ENCODE assay signal across 1 cellular context in genomic region chr14:74945852-74946658, GRCh38.
A peak's percentile ranks its signal among the peaks of the same experiment; 100 is the strongest.
TF ChIP-seq lines count a peak whose summit lies in the region.

No MANE protein-coding gene starts in this region.

TF ChIP-seq in HepG2, 621 proteins besides CTCF, POLR2A, EP300 and RAD21 (continued from another document and continues in another):
- TF ChIP-seq ZNF136 (CRISPR knock-in tag; IDR thresholded peaks at IDR 0.05; ENCODE audit: low read depth) (no peak), KLF13 (CRISPR knock-in tag; IDR thresholded peaks at IDR 0.05) (no peak), MATR3 (CRISPR knock-in tag; IDR thresholded peaks at IDR 0.05) (no peak), ZNF75D (CRISPR knock-in tag; IDR thresholded peaks at IDR 0.05; ENCODE audit: borderline replicate concordance) (no peak), DPF2 (CRISPR knock-in tag; IDR thresholded peaks at IDR 0.05; ENCODE audit: borderline replicate concordance, low read depth) (no peak; the same call in 1 of the 2 replicates), NFKBIZ (CRISPR knock-in tag; IDR thresholded peaks at IDR 0.05) (no peak), NKX3-1 (CRISPR knock-in tag; IDR thresholded peaks at IDR 0.05) (peak; percentile 94; the same call in 1 of the 2 replicates), RBFOX2 (IDR thresholded peaks at IDR 0.05; ENCODE audit: low read depth, low read length) (no peak), ATF6 (CRISPR knock-in tag; conservative IDR thresholded peaks at IDR 0.05) (no peak), U2AF1 (optimal IDR thresholded peaks at IDR 0.05; ENCODE audit: low read depth, low read length) (no peak), KLF11 (CRISPR knock-in tag; IDR thresholded peaks at IDR 0.05) (no peak), MEIS1 (CRISPR knock-in tag; IDR thresholded peaks at IDR 0.05; ENCODE audit: borderline replicate concordance) (peak; percentile 54; the same call in 1 of the 2 replicates), CSRNP1 (CRISPR knock-in tag; IDR thresholded peaks at IDR 0.05) (no peak), ETS1 (CRISPR knock-in tag; IDR thresholded peaks at IDR 0.05) (no peak), MEF2D (CRISPR knock-in tag; IDR thresholded peaks at IDR 0.05) (peak; percentile 3; the same call in 1 of the 2 replicates), TRIM24 (CRISPR knock-in tag; IDR thresholded peaks at IDR 0.05) (no peak), PHF20 (CRISPR knock-in tag; IDR thresholded peaks at IDR 0.05) (no peak), ZGPAT (CRISPR knock-in tag; IDR thresholded peaks at IDR 0.05) (no peak), HIC2 (CRISPR knock-in tag; IDR thresholded peaks at IDR 0.05; ENCODE audit: low read depth) (no peak), PRDM4 (CRISPR knock-in tag; IDR thresholded peaks at IDR 0.05; ENCODE audit: borderline replicate concordance) (no peak), ZHX1 (CRISPR knock-in tag; IDR thresholded peaks at IDR 0.05; ENCODE audit: low read depth) (no peak), ZMAT3 (CRISPR knock-in tag; conservative IDR thresholded peaks at IDR 0.05) (no peak), PHF8 (CRISPR knock-in tag; IDR thresholded peaks at IDR 0.05) (no peak; the same call in 1 of the 2 replicates), ZNF549 (CRISPR knock-in tag; IDR thresholded peaks at IDR 0.05) (no peak), GTF2F1 (IDR thresholded peaks at IDR 0.05; ENCODE audit: low read length) (no peak), SIN3B (IDR thresholded peaks at IDR 0.05; ENCODE audit: low read length) (no peak)
- TF ChIP-seq, protein P1, sequence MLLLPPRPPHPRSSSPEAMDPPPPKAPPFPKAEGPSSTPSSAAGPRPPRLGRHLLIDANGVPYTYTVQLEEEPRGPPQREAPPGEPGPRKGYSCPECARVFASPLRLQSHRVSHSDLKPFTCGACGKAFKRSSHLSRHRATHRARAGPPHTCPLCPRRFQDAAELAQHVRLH (CRISPR knock-in tag; IDR thresholded peaks at IDR 0.05; ENCODE audit: borderline replicate concordance, low read depth) = no peak
- TF ChIP-seq, protein P2, sequence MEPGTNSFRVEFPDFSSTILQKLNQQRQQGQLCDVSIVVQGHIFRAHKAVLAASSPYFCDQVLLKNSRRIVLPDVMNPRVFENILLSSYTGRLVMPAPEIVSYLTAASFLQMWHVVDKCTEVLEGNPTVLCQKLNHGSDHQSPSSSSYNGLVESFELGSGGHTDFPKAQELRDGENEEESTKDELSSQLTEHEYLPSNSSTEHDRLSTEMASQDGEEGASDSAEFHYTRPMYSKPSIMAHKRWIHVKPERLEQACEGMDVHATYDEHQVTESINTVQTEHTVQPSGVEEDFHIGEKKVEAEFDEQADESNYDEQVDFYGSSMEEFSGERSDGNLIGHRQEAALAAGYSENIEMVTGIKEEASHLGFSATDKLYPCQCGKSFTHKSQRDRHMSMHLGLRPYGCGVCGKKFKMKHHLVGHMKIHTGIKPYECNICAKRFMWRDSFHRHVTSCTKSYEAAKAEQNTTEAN (CRISPR knock-in tag; conservative IDR thresholded peaks at IDR 0.05) = no peak
- TF ChIP-seq, protein P3, sequence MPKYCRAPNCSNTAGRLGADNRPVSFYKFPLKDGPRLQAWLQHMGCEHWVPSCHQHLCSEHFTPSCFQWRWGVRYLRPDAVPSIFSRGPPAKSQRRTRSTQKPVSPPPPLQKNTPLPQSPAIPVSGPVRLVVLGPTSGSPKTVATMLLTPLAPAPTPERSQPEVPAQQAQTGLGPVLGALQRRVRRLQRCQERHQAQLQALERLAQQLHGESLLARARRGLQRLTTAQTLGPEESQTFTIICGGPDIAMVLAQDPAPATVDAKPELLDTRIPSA (CRISPR knock-in tag; IDR thresholded peaks at IDR 0.05; ENCODE audit: borderline replicate concordance) = no peak
- TF ChIP-seq, protein P4, sequence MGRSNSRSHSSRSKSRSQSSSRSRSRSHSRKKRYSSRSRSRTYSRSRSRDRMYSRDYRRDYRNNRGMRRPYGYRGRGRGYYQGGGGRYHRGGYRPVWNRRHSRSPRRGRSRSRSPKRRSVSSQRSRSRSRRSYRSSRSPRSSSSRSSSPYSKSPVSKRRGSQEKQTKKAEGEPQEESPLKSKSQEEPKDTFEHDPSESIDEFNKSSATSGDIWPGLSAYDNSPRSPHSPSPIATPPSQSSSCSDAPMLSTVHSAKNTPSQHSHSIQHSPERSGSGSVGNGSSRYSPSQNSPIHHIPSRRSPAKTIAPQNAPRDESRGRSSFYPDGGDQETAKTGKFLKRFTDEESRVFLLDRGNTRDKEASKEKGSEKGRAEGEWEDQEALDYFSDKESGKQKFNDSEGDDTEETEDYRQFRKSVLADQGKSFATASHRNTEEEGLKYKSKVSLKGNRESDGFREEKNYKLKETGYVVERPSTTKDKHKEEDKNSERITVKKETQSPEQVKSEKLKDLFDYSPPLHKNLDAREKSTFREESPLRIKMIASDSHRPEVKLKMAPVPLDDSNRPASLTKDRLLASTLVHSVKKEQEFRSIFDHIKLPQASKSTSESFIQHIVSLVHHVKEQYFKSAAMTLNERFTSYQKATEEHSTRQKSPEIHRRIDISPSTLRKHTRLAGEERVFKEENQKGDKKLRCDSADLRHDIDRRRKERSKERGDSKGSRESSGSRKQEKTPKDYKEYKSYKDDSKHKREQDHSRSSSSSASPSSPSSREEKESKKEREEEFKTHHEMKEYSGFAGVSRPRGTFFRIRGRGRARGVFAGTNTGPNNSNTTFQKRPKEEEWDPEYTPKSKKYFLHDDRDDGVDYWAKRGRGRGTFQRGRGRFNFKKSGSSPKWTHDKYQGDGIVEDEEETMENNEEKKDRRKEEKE (IDR thresholded peaks at IDR 0.05) = no peak
- TF ChIP-seq, protein P5, sequence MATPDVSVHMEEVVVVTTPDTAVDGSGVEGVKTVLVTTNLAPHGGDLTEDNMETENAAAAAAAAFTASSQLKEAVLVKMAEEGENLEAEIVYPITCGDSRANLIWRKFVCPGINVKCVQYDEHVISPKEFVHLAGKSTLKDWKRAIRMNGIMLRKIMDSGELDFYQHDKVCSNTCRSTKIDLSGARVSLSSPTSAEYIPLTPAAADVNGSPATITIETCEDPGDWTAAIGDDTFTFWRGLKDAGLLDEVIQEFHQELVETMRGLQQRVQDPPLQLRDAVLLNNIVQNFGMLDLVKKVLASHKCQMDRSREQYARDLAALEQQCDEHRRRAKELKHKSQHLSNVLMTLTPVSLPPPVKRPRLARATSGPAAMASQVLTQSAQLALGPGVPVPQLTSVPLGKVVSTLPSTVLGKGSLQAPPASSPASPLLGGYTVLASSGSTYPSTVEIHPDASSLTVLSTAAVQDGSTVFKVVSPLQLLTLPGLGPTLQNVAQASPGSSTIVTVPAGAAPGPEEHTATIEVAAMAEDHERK (CRISPR knock-in tag; IDR thresholded peaks at IDR 0.05; ENCODE audit: low read depth) = no peak
- TF ChIP-seq, protein P6, sequence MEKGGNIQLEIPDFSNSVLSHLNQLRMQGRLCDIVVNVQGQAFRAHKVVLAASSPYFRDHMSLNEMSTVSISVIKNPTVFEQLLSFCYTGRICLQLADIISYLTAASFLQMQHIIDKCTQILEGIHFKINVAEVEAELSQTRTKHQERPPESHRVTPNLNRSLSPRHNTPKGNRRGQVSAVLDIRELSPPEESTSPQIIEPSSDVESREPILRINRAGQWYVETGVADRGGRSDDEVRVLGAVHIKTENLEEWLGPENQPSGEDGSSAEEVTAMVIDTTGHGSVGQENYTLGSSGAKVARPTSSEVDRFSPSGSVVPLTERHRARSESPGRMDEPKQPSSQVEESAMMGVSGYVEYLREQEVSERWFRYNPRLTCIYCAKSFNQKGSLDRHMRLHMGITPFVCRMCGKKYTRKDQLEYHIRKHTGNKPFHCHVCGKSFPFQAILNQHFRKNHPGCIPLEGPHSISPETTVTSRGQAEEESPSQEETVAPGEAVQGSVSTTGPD (CRISPR knock-in tag; IDR thresholded peaks at IDR 0.05) = no peak
- TF ChIP-seq, protein P7, sequence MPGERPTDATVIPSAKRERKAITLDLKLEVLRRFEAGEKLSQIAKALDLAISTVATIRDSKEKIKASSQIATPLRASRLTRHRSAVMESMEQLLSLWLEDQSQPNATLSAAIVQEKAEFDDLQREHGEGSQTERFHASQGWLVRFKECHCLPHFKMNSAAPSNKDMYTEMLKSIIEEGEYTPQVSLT (CRISPR knock-in tag; IDR thresholded peaks at IDR 0.05; ENCODE audit: borderline replicate concordance, low read depth) = no peak
